Comparison of ENCODE assay signal across 8 cellular contexts in genomic region chr6:39980839-39981580, GRCh38. TPM values are rescaled to one million over a fixed set of nuclear protein-coding genes. Genes with fewer than 3 reads are reported as not detected.
DNase-seq lines count a peak whose midpoint lies in the region; ATAC-seq and TF ChIP-seq lines count a peak whose summit lies in the region.

No MANE protein-coding gene starts in this region.

- H3K4me3 ChIP-seq in Jurkat, Clone E6-1 (ENCODE audit: low read length) = no peak overlapping the region

- TF ChIP-seq CTCF in nephron (IDR thresholded peaks at IDR 0.05; ENCODE audit: unreplicated experiment in 3 of 3) = peak; percentile 56 to 68 (median 61)
- TF ChIP-seq CTCF in natural killer cell (IDR thresholded peaks at IDR 0.05) = no peak

- no peaks in the 10 kb centered on the region for H3K9me3 Mint-ChIP-seq in nephron
- H3K9me3 Mint-ChIP-seq in natural killer cell = no peaks in the 10 kb centered on the region

- ATAC-seq in GM19324 (IDR thresholded peaks at IDR 0.05; ENCODE audit: low FRiP score, unreplicated experiment) (no peak), natural killer cell (no peak)

- H3K4me1 Mint-ChIP-seq in nephron = peaks cover 14% of the 10 kb centered on the region
- H3K4me1 Mint-ChIP-seq in natural killer cell = no peaks in the 10 kb centered on the region

- H3K36me3 Mint-ChIP-seq in nephron (ENCODE audit: low read depth) = no peaks in the 10 kb centered on the region
- no peaks in the 10 kb centered on the region for H3K36me3 Mint-ChIP-seq in natural killer cell

- H3K27me3 Mint-ChIP-seq in nephron (ENCODE audit: low read depth) = peaks cover 19% of the 10 kb centered on the region
- peaks cover 20 to 75% of the 10 kb centered on the region in 2 donors for H3K27me3 Mint-ChIP-seq in natural killer cell (ENCODE audit: low read depth in 2 of 2)

- H3K27ac Mint-ChIP-seq in nephron (peak overlapping the region in 1 of 3 experiments; percentile 26), natural killer cell (no peak overlapping the region)

- DNase-seq in EL (peak; percentile 42), RPMI8226 (peak; percentile 49), fibroblast of gingiva (ENCODE audit: low read depth) (peak; percentile 58), natural killer cell (no peak)
- DNase-seq in Jurkat, Clone E6-1 (ENCODE audit: low read depth, low spot score) = peak; percentile 75
- no peak for DNase-seq in activated CD8-positive, alpha-beta memory T cell treated with anti-CD3 and anti-CD28 coated beads for 24 hours

- intact Hi-C loops in natural killer cell (cut with micrococcal nuclease) = loop anchor here (5.0 to 10.0 kb wide), 2 partner anchors 864 to 1056 kb away; partner anchors contain the start of gene UNC5CL

- H3K4me3 Mint-ChIP-seq in nephron = no peak overlapping the region
- H3K4me3 Mint-ChIP-seq in natural killer cell = no peak overlapping the region

RNA-seq across cellular contexts. Expression of gene MOCS1, which starts 46.7 kb away (rescaled TPM):
- 24.8 TPM for polyA plus RNA-seq in Jurkat, Clone E6-1 (2012; ENCODE audit: insufficient read depth, insufficient read length)
- total RNA-seq in natural killer cell = 1 to 10 TPM in 2 of 3 donors, under 1 TPM in 1; 0.60 to 1.6 (median 1.5) TPM

Comparison
In these comparisons a context has a peak if more than half of its experiments do, and no peak if none do; other contexts are left out.
1. DNase-seq: peak in EL (single experiment), Jurkat, Clone E6-1 (single experiment), RPMI8226 (single experiment) and fibroblast of gingiva (single experiment); none in natural killer cell (single experiment) and activated CD8-positive, alpha-beta memory T cell treated with anti-CD3 and anti-CD28 coated beads for 24 hours (single experiment).